Comparison of ENCODE assay signal across 1 cellular context in genomic region chr5:177494356-177495195, GRCh38.
A peak's percentile ranks its signal among the peaks of the same experiment; 100 is the strongest.
TF ChIP-seq lines count a peak whose summit lies in the region.

No MANE protein-coding gene starts in this region.

TF ChIP-seq in GM12878, 131 proteins besides CTCF, POLR2A, EP300 and RAD21:
- peak; percentile 63; the same call in 1 of the 2 replicates for TF ChIP-seq ESRRA (IDR thresholded peaks at IDR 0.05; ENCODE audit: low read length)
- no peak for TF ChIP-seq POLR2AphosphoS2 (IDR thresholded peaks at IDR 0.05; ENCODE audit: low read depth, low read length)
- TF ChIP-seq ZBTB33 (IDR thresholded peaks at IDR 0.05): no peak
- TF ChIP-seq EED (IDR thresholded peaks at IDR 0.05; ENCODE audit: low read depth): 0 out of 2 replicates have a peak, but pooled peaks have one; percentile 27
- TF ChIP-seq MAX (IDR thresholded peaks at IDR 0.05; ENCODE audit: low read depth, low read length): no peak
- no peak for TF ChIP-seq FOXK2 (IDR thresholded peaks at IDR 0.05)
- TF ChIP-seq RUNX3 (IDR thresholded peaks at IDR 0.05; ENCODE audit: low read length): peak; percentile 32; the same call in 1 of the 2 replicates
- 0 out of 2 replicates have a peak, but pooled peaks have one; percentile 42 for TF ChIP-seq ATF7 (IDR thresholded peaks at IDR 0.05; ENCODE audit: low read depth)
- TF ChIP-seq JUND (IDR thresholded peaks at IDR 0.05; ENCODE audit: low read depth, low read length): 0 out of 2 replicates have a peak, but pooled peaks have one; percentile 2
- TF ChIP-seq E2F8 (IDR thresholded peaks at IDR 0.05; ENCODE audit: low read depth, partially characterized antibody): no peak
- peak; percentile 96 for TF ChIP-seq SPI1 (IDR thresholded peaks at IDR 0.05; ENCODE audit: borderline replicate concordance, insufficient read depth, low read depth, low read length)
- TF ChIP-seq NR2F1 (conservative IDR thresholded peaks at IDR 0.05): 0 out of 2 replicates have a peak, but pooled peaks have one; percentile 24
- no peak for TF ChIP-seq HDAC2 (IDR thresholded peaks at IDR 0.05)
- no peak for TF ChIP-seq MTA2 (IDR thresholded peaks at IDR 0.05; ENCODE audit: low read depth)
TF ChIP-seq in GM12878: peak in this region for 7.
